In genomic region chrX:84064164-84064563, GRCh38 we compare ENCODE assay signal across 26 cellular contexts.
A peak's percentile ranks its signal among the peaks of the same experiment; 100 is the strongest.
DNase-seq lines count a peak whose midpoint lies in the region; ATAC-seq and TF ChIP-seq lines count a peak whose summit lies in the region.
"Had no signal": no experiment of that assay in that cellular context is flagged by ENCODE, and none has a peak within 500 bp of the region (broad histone marks: within the 10 kb centered on the region; RNA-seq: fewer than 3 reads in every experiment).

No MANE protein-coding gene starts in this region.

- intact Hi-C loops in IMR-90 (cut with micrococcal nuclease) = no loop called here

- no peak overlapping the region for H3K14ac ChIP-seq in IMR-90 (replicated peaks; ENCODE audit: low read depth, low read length)

- H3K9me1 ChIP-seq in IMR-90 (ENCODE audit: insufficient read depth, low read length) = no peaks in the 10 kb centered on the region

- H3K56ac ChIP-seq in IMR-90 (ENCODE audit: extremely low read depth, insufficient read depth, low read length) = no peak overlapping the region

- BruUV-seq in IMR-90 (replicated peaks; lab: Mats Ljungman, UMichigan) = no TSS peak

- no peak overlapping the region for H3K4ac ChIP-seq in IMR-90 (ENCODE audit: low read depth, low read length)

- H2AK5ac ChIP-seq in IMR-90 (ENCODE audit: low read depth, low read length) = no peak overlapping the region

- H4K8ac ChIP-seq in IMR-90 (ENCODE audit: low read depth in 2 of 2, low read length in 2 of 2) = no peak overlapping the region

- no peak overlapping the region for H2BK5ac ChIP-seq in IMR-90 (ENCODE audit: low read depth, low read length, poor library complexity, severe bottlenecking)

- no peaks in the 10 kb centered on the region for H3K27me3 ChIP-seq in IMR-90 (ENCODE audit: control insufficient read depth, insufficient read depth, low read length)
- H3K27me3 ChIP-seq: gastroesophageal sphincter, testis, vagina had no signal

- no peak overlapping the region for H3K18ac ChIP-seq in IMR-90 (ENCODE audit: low read depth, low read length)

- no peak overlapping the region for H2BK20ac ChIP-seq in IMR-90 (ENCODE audit: low read depth, low read length)

- CTCF ChIA-PET in IMR-90 (lab: Yijun Ruan, JAX) = interaction anchor here (1.1 kb wide), 1 partner anchor 18 kb away, joined by 4 read pairs; no protein-coding TSS in a partner anchor

- H3K4me2 ChIP-seq in IMR-90 (ENCODE audit: low read depth, low read length) = no peak overlapping the region

- in situ Hi-C loops in IMR-90 (cut with MboI; ENCODE audit: low sequenced_read_pairs) = no loop called here

- H3K4me1 ChIP-seq in IMR-90 (ENCODE audit: control insufficient read depth, insufficient read depth, low read length) = no peaks in the 10 kb centered on the region
- H3K4me1 ChIP-seq: gastroesophageal sphincter, left ventricle myocardium inferior, testis, vagina had no signal

- no peak for TF ChIP-seq POLR2A in IMR-90 (IDR thresholded peaks at IDR 0.05; ENCODE audit: low read depth, low read length)

- ATAC-seq in IMR-90 (ENCODE audit: low read depth) = peak; percentile 70
- no peak for ATAC-seq in GM21526 (IDR thresholded peaks at IDR 0.05; ENCODE audit: low FRiP score, unreplicated experiment)
- ATAC-seq: activated CD8-positive, alpha-beta memory T cell treated with anti-CD3 and anti-CD28 coated beads, Interleukin-2, amount 10 ng/mL, durations not matched to agents 7 days and 5 days; gastroesophageal sphincter; HCT116; naive thymus-derived CD8-positive, alpha-beta T cell had no signal

- no peak overlapping the region for H3K4me3 ChIP-seq in IMR-90 (ENCODE audit: insufficient read depth, low read depth, low read length)
- no peak overlapping the region for H3K4me3 ChIP-seq in cardiac fibroblast (replicated peaks in 1 of 2; ENCODE audit: low read depth in 2 of 2, low read length in 2 of 2)
- H3K4me3 ChIP-seq: gastroesophageal sphincter, left ventricle myocardium inferior, testis, vagina had no signal

- H2BK120ac ChIP-seq in IMR-90 (ENCODE audit: low read depth, low read length) = no peak overlapping the region

- dilution Hi-C loops in IMR-90 (cut with HindIII; ENCODE audit: low sequenced_read_pairs, unreplicated experiment) = no loop called here

- DNase-seq in AG08396 (ENCODE audit: low spot score) (peak; percentile 5), IMR-90 (peak; percentile 71), cardiac fibroblast (ENCODE audit: low read depth in 2 of 2) (peak; percentile 22 to 55), iris pigment epithelial cell (ENCODE audit: low read depth) (peak; percentile 76), NCI-H2107 (lab: John Stamatoyannopoulos, UW) (no peak), NCI-H1092 (lab: John Stamatoyannopoulos, UW) (no peak)
- DNase-seq in stimulated activated CD4-positive, alpha-beta T cell treated with anti-CD3 and anti-CD28 coated beads, Interleukin-4, amount 100 ng/mL, for 1 hour = no peak
- DNase-seq: activated CD4-positive, alpha-beta T cell treated with anti-CD3 and anti-CD28 coated beads, Interleukin-2, amount 50 U/mL, for 1 hour; activated CD8-positive, alpha-beta memory T cell treated with anti-CD3 and anti-CD28 coated beads, Interleukin-2, amount 10 ng/mL, durations not matched to agents 7 days and 5 days; aorta; Calu3; central memory CD4-positive, alpha-beta T cell; hippocampal formation; immature natural killer cell; left ventricle myocardium inferior; midbrain; naive thymus-derived CD8-positive, alpha-beta T cell; NCI-H1436 treated with DMSO at 0.1 percent for 48 hours; NCI-H526 treated with DMSO at 0.1 percent for 48 hours; stimulated activated CD4-positive, alpha-beta T cell treated with anti-CD3 and anti-CD28 coated beads, Interleukin-4, amount 100 ng/mL, for 4 hours; stimulated activated naive CD4-positive, alpha-beta T cell; testis had no signal

- no peak overlapping the region for H3K27ac ChIP-seq in IMR-90 (ENCODE audit: insufficient read depth, low read length)
- H3K27ac ChIP-seq: gastroesophageal sphincter, left ventricle myocardium inferior, testis, vagina had no signal

- H2AK9ac ChIP-seq in IMR-90 (replicated peaks; ENCODE audit: low read depth, low read length, poor library complexity) = no peak overlapping the region

- no peak overlapping the region for H4K91ac ChIP-seq in IMR-90 (ENCODE audit: insufficient read depth, low read depth, low read length)

- H4K20me1 ChIP-seq in IMR-90 (ENCODE audit: insufficient read depth, low read length) = no peaks in the 10 kb centered on the region

- H3K9me3 ChIP-seq in IMR-90 (ENCODE audit: control insufficient read depth, insufficient read depth, low read length) = no peaks in the 10 kb centered on the region
- H3K9me3 ChIP-seq: gastroesophageal sphincter, left ventricle myocardium inferior, testis, vagina had no signal

- POLR2A ChIA-PET in IMR-90 (lab: Charles Lee; ENCODE audit: unreplicated experiment) = no interaction called here

- H4K5ac ChIP-seq in IMR-90 (ENCODE audit: low read depth, low read length) = no peak overlapping the region

- no peak overlapping the region for H2BK15ac ChIP-seq in IMR-90 (ENCODE audit: low read depth, low read length)

- TF ChIP-seq RAD21 in IMR-90 (IDR thresholded peaks at IDR 0.05; ENCODE audit: low read length) = no peak

- no peaks in the 10 kb centered on the region; a peak in 1 of 4 replicates for H3K79me1 ChIP-seq in IMR-90 (ENCODE audit: low read depth in 1 of 2, low read length in 2 of 2)

- no peak overlapping the region for H2AFZ ChIP-seq in IMR-90 (replicated peaks; ENCODE audit: low read length, poor library complexity)

- H3K9ac ChIP-seq in IMR-90 (ENCODE audit: low read depth, low read length) = no peak overlapping the region

- WGBS in IMR-90 (ENCODE audit: extremely low coverage in 2 of 2, insufficient read length in 1 of 2), 2 experiments = no CpG with 5 or more reads among the region's 4 CpGs

- TF ChIP-seq CTCF in IMR-90 (conservative IDR thresholded peaks at IDR 0.05; ENCODE audit: low read depth, low read length) = no peak
- no peak for TF ChIP-seq CTCF in cardiac fibroblast (IDR thresholded peaks at IDR 0.05; ENCODE audit: low read depth, low read length)

- no peaks in the 10 kb centered on the region for H3K36me3 ChIP-seq in IMR-90 (ENCODE audit: control insufficient read depth, insufficient read depth, low read length)
- H3K36me3 ChIP-seq: gastroesophageal sphincter, left ventricle myocardium inferior, vagina had no signal

- H3K23ac ChIP-seq in IMR-90 (ENCODE audit: low read depth, low read length) = no peak overlapping the region

TF ChIP-seq in IMR-90, 13 proteins besides CTCF, POLR2A, EP300 and RAD21:
- no peak for TF ChIP-seq FOS (IDR thresholded peaks at IDR 0.05; ENCODE audit: low read depth, low read length)
- peak; percentile 92 for TF ChIP-seq CEBPB (IDR thresholded peaks at IDR 0.05; ENCODE audit: low read depth, low read length)

Comparison
In these comparisons a context has a peak if more than half of its experiments do, and no peak if none do; other contexts are left out.
1. DNase-seq: peak in AG08396 (single experiment), IMR-90 (single experiment), cardiac fibroblast (2 of 2) and iris pigment epithelial cell (single experiment); none in NCI-H2107 (single experiment), stimulated activated CD4-positive, alpha-beta T cell treated with anti-CD3 and anti-CD28 coated beads, Interleukin-4, amount 100 ng/mL, for 1 hour (single experiment) and NCI-H1092 (single experiment).